16 cellular contexts compared by ENCODE assay signal in genomic region chr9:99180199-99180598, GRCh38. TPM values are rescaled to one million over a fixed set of nuclear protein-coding genes. Genes with fewer than 3 reads are reported as not detected.
DNase-seq lines count a peak whose midpoint lies in the region; ATAC-seq and TF ChIP-seq lines count a peak whose summit lies in the region.
"Had no signal": no experiment of that assay in that cellular context is flagged by ENCODE, and none has a peak within 500 bp of the region (broad histone marks: within the 10 kb centered on the region; RNA-seq: fewer than 3 reads in every experiment).

No MANE protein-coding gene starts in this region.

- no peaks in the 10 kb centered on the region for H3K27me3 ChIP-seq in sigmoid colon

- H3K36me3 ChIP-seq in sigmoid colon: no peaks in the 10 kb centered on the region

- TF ChIP-seq CTCF in sigmoid colon (IDR thresholded peaks at IDR 0.05): no peak

- ATAC-seq in activated T-cell treated with anti-CD3 and anti-CD28 coated beads, Interleukin-2, amount 50 U/mL, for 72 hours (replicated peaks in 1 of 2): peak; percentile 66 to 79
- peak; percentile 40 for ATAC-seq in HG02642 (IDR thresholded peaks at IDR 0.05; ENCODE audit: poor library complexity, unreplicated experiment)
- ATAC-seq: esophagus mucosa had no signal

- H3K36me3 Mint-ChIP-seq in activated T-cell treated with anti-CD3 and anti-CD28 coated beads, Interleukin-2, amount 50 U/mL, for 72 hours (ENCODE audit: insufficient read depth in 2 of 2): peaks cover 0 to 2% of the 10 kb centered on the region in 2 donors
- H3K36me3 Mint-ChIP-seq: activated naive CD4-positive, alpha-beta T cell treated with anti-CD3 and anti-CD28 coated beads, Interleukin-2, amount 10 ng/mL, durations not matched to agents 7 days and 5 days; type B pancreatic cell had no signal

- no peak overlapping the region for H3K27ac ChIP-seq in sigmoid colon

- TF ChIP-seq EP300 in sigmoid colon (IDR thresholded peaks at IDR 0.05): no peak

- H3K4me3 Mint-ChIP-seq in activated T-cell treated with anti-CD3 and anti-CD28 coated beads, Interleukin-2, amount 50 U/mL, for 72 hours: peak overlapping the region; percentile 68 to 75
- H3K4me3 Mint-ChIP-seq: activated naive CD4-positive, alpha-beta T cell treated with anti-CD3 and anti-CD28 coated beads, Interleukin-2, amount 10 ng/mL, durations not matched to agents 7 days and 5 days; type B pancreatic cell had no signal

- H3K9me3 Mint-ChIP-seq in activated T-cell treated with anti-CD3 and anti-CD28 coated beads, Interleukin-2, amount 50 U/mL, for 72 hours: no peaks in the 10 kb centered on the region
- H3K9me3 Mint-ChIP-seq: activated naive CD4-positive, alpha-beta T cell treated with anti-CD3 and anti-CD28 coated beads, Interleukin-2, amount 10 ng/mL, durations not matched to agents 7 days and 5 days; type B pancreatic cell had no signal

- 97 to 98% methylated on average over 1 of the region's 1 CpG for WGBS in sigmoid colon, 2 donors

- no peaks in the 10 kb centered on the region for H3K9me3 ChIP-seq in sigmoid colon

- peaks cover 66% of the 10 kb centered on the region for H3K4me1 Mint-ChIP-seq in activated T-cell treated with anti-CD3 and anti-CD28 coated beads, Interleukin-2, amount 50 U/mL, for 72 hours (ENCODE audit: low read depth)

- peak in 1 of 2 donors; percentile 23 for DNase-seq in activated T-cell treated with anti-CD3 and anti-CD28 coated beads, Interleukin-2, amount 50 U/mL, for 72 hours
- DNase-seq in activated T-cell treated with anti-CD3 and anti-CD28 coated beads, Interleukin-2, amount 50 U/mL, for 1 hour: no peak
- DNase-seq in OCI-M1 (lab: John Stamatoyannopoulos, UW) (peak; percentile 31), SHP77 treated with DMSO at 0.1 percent for 48 hours (lab: John Stamatoyannopoulos, UW) (no peak), C1 segment of cervical spinal cord (lab: John Stamatoyannopoulos, UW) (no peak), sigmoid colon (no peak)
- no peak for DNase-seq in central memory CD4-positive, alpha-beta T cell
- DNase-seq: activated CD4-positive, alpha-beta T cell treated with anti-CD3 and anti-CD28 coated beads for 1 hour; activated naive CD4-positive, alpha-beta T cell treated with anti-CD3 and anti-CD28 coated beads, Interleukin-2, amount 10 ng/mL, durations not matched to agents 7 days and 5 days; H7; NCI-H526; SHP77; small intestine had no signal

- H3K27ac Mint-ChIP-seq in activated T-cell treated with anti-CD3 and anti-CD28 coated beads, Interleukin-2, amount 50 U/mL, for 72 hours: peak overlapping the region; percentile 79
- H3K27ac Mint-ChIP-seq: activated naive CD4-positive, alpha-beta T cell treated with anti-CD3 and anti-CD28 coated beads, Interleukin-2, amount 10 ng/mL, durations not matched to agents 7 days and 5 days; type B pancreatic cell had no signal

- H3K4me3 ChIP-seq in sigmoid colon: no peak overlapping the region

- peaks cover 0 to 8% (median 7%) of the 10 kb centered on the region in 4 donors for H3K4me1 ChIP-seq in sigmoid colon

- TF ChIP-seq POLR2A in sigmoid colon (IDR thresholded peaks at IDR 0.05): no peak

- no peaks in the 10 kb centered on the region for H3K27me3 Mint-ChIP-seq in activated T-cell treated with anti-CD3 and anti-CD28 coated beads, Interleukin-2, amount 50 U/mL, for 72 hours (ENCODE audit: low read depth)

- intact Hi-C loops in sigmoid colon (cut with DNase I): loop anchor here (5.0 to 10.0 kb wide), 2 partner anchors 1035 to 1417 kb away; no protein-coding TSS in a partner anchor

RNA-seq across cellular contexts. Expression of gene ALG2, which starts 41.5 kb away (rescaled TPM):
- 10 to 100 TPM; 28.7 to 35.2 TPM for total RNA-seq in activated T-cell treated with anti-CD3 and anti-CD28 coated beads, Interleukin-2, amount 50 U/mL, for 72 hours
- 10 to 100 TPM; 15.1 to 25.0 (median 18.8) TPM for total RNA-seq in sigmoid colon
- polyA plus RNA-seq in sigmoid colon: 10 to 100 TPM in 1 of 3 donors, 1 to 10 TPM in 2; 8.4 to 24.2 (median 9.7) TPM

RNA-seq across cellular contexts. Expression of gene SEC61B, which starts 41.9 kb away (rescaled TPM):
- total RNA-seq in activated T-cell treated with anti-CD3 and anti-CD28 coated beads, Interleukin-2, amount 50 U/mL, for 72 hours: 100 to 1,000 TPM in 1 of 2 donors, 10 to 100 TPM in 1; 96.2 to 121 TPM
- total RNA-seq in sigmoid colon: 10 to 100 TPM; 37.1 to 70.3 (median 49.9) TPM
- polyA plus RNA-seq in sigmoid colon: 100 to 1,000 TPM; 286 to 343 (median 301) TPM
